ENCODE assay signal across 22 cellular contexts in genomic region chr1:220239945-220240344, GRCh38.
"Had no signal": no experiment of that assay in that cellular context is flagged by ENCODE, and none has a peak within 500 bp of the region (broad histone marks: within the 10 kb centered on the region; RNA-seq: fewer than 3 reads in every experiment).

No MANE protein-coding gene starts in this region.

- H3K27me3 Mint-ChIP-seq: natural killer cell treated with Interleukin-12 subunit alpha and Interleukin-12 subunit beta and Interleukin-15 and Interleukin-18, amount 100 ng/mL, for 72 hours; progenitor cell of endocrine pancreas; stimulated activated memory B cell treated with anti-CD40 and anti-IgM and Interleukin-4, amounts not matched to agents 10 μg/mL and 1 μg/mL and 100 μg/mL, for 72 hours; stimulated activated naive CD8-positive, alpha-beta T cell treated with anti-CD3 and anti-CD28 coated beads, Interleukin-15, Interleukin-2, amounts not matched to agents 100 ng/mL and 50 ng/mL, for 24 hours had no signal

- ATAC-seq: esophagus mucosa; gastrocnemius medialis; left colon; left ventricle myocardium superior; natural killer cell treated with Interleukin-12 subunit alpha and Interleukin-12 subunit beta and Interleukin-15 and Interleukin-18, amount 100 ng/mL, for 72 hours; right lobe of liver; stimulated activated memory B cell treated with anti-CD40 and anti-IgM and Interleukin-4, amounts not matched to agents 10 μg/mL and 1 μg/mL and 100 μg/mL, for 72 hours had no signal

- H3K27ac ChIP-seq: colonic mucosa, dorsolateral prefrontal cortex, gastrocnemius medialis, neural progenitor cell, ovary, right lobe of liver, tibial artery, upper lobe of left lung, uterus had no signal

- H3K36me3 Mint-ChIP-seq: natural killer cell treated with Interleukin-12 subunit alpha and Interleukin-12 subunit beta and Interleukin-15 and Interleukin-18, amount 100 ng/mL, for 72 hours had no signal

- H3K4me1 Mint-ChIP-seq: neural progenitor cell had no signal

- H3K4me3 ChIP-seq: colonic mucosa, dorsolateral prefrontal cortex, gastrocnemius medialis, lung, neural progenitor cell, ovary, right lobe of liver, tibial artery, upper lobe of left lung, uterus had no signal

- H3K27ac Mint-ChIP-seq: neural progenitor cell; progenitor cell of endocrine pancreas; stimulated activated memory B cell treated with anti-CD40 and anti-IgM and Interleukin-4, amounts not matched to agents 10 μg/mL and 1 μg/mL and 100 μg/mL, for 72 hours had no signal

- H3K27me3 ChIP-seq: colonic mucosa, dorsolateral prefrontal cortex, gastrocnemius medialis, neural progenitor cell, ovary, right lobe of liver, tibial artery, upper lobe of left lung, uterus had no signal

- H3K9me3 ChIP-seq: colonic mucosa, gastrocnemius medialis, ovary, right lobe of liver, tibial artery, upper lobe of left lung, uterus had no signal

- H3K4me1 ChIP-seq: colonic mucosa, neural progenitor cell, right lobe of liver had no signal

- H3K36me3 ChIP-seq: colonic mucosa, gastrocnemius medialis, neural progenitor cell, ovary, right lobe of liver, tibial artery, upper lobe of left lung, uterus had no signal

- H3K9ac ChIP-seq: neural progenitor cell had no signal

- DNase-seq: colonic mucosa; dorsolateral prefrontal cortex; effector CD8-positive, alpha-beta T cell; gastrocnemius medialis; left colon; left ventricle myocardium superior; mesenchymal stem cell; midbrain; nucleus accumbens; ovary; right lobe of liver; stimulated activated CD4-positive, alpha-beta T cell treated with anti-CD3 and anti-CD28 coated beads, Interleukin-4, amount 100 ng/mL, for 1 hour; tibial artery; upper lobe of left lung; uterus had no signal

- H3K4me3 Mint-ChIP-seq: neural progenitor cell; stimulated activated memory B cell treated with anti-CD40 and anti-IgM and Interleukin-4, amounts not matched to agents 10 μg/mL and 1 μg/mL and 100 μg/mL, for 72 hours; stimulated activated naive CD8-positive, alpha-beta T cell treated with anti-CD3 and anti-CD28 coated beads, Interleukin-15, Interleukin-2, amounts not matched to agents 100 ng/mL and 50 ng/mL, for 24 hours had no signal
